In genomic region chrX:101163166-101163565, GRCh38 we compare ENCODE assay signal across 20 cellular contexts. TPM values are rescaled to one million over a fixed set of nuclear protein-coding genes. Genes with fewer than 3 reads are reported as not detected.
DNase-seq lines count a peak whose midpoint lies in the region; ATAC-seq, FAIRE-seq and TF ChIP-seq lines count a peak whose summit lies in the region.
"Had no signal": no experiment of that assay in that cellular context is flagged by ENCODE, and none has a peak within 500 bp of the region (broad histone marks: within the 10 kb centered on the region; RNA-seq: fewer than 3 reads in every experiment).

No MANE protein-coding gene starts in this region.

- H3K9me3 ChIP-seq in SK-N-SH (no peaks in the 10 kb centered on the region), MM.1S (replicated peaks; ENCODE audit: insufficient read depth, low read length) (no peaks in the 10 kb centered on the region)
- H3K9me3 ChIP-seq: A549, Caco-2, HAP-1 had no signal

- no peaks in the 10 kb centered on the region for H3K4me1 Mint-ChIP-seq in stimulated activated naive CD8-positive, alpha-beta T cell treated with anti-CD3 and anti-CD28 coated beads, Interleukin-15, amount 100 ng/mL, for 72 hours
- H3K4me1 Mint-ChIP-seq: B cell had no signal

- ATAC-seq in SK-N-SH treated with all-trans-retinoic acid at 6 μM for 48 hours, result peak; percentile 21; the same call in 2 of the 3 replicates
- no peak for ATAC-seq in stimulated activated naive CD8-positive, alpha-beta T cell treated with anti-CD3 and anti-CD28 coated beads, Interleukin-15, amount 100 ng/mL, for 72 hours
- ATAC-seq: A549 had no signal

- CTCF ChIA-PET in SK-N-SH (lab: Yijun Ruan, JAX), result no interaction called here

- H4K20me1 ChIP-seq in SK-N-SH (ENCODE audit: insufficient read depth), result no peaks in the 10 kb centered on the region
- no peaks in the 10 kb centered on the region for H4K20me1 ChIP-seq in MM.1S (ENCODE audit: insufficient read depth, low read length)
- H4K20me1 ChIP-seq: BLaER1 treated with 17β-estradiol and CSF1 and Interleukin-3, amounts not matched to agents 10 nM and 100 nM had no signal

- H3K4me2 ChIP-seq in SK-N-SH (no peak overlapping the region), MM.1S (ENCODE audit: low read depth, low read length) (no peak overlapping the region)
- H3K4me2 ChIP-seq: A549; BLaER1 treated with 17β-estradiol and CSF1 and Interleukin-3, amounts not matched to agents 10 nM and 100 nM had no signal

- H3K4me3 Mint-ChIP-seq in stimulated activated naive CD8-positive, alpha-beta T cell treated with anti-CD3 and anti-CD28 coated beads, Interleukin-15, amount 100 ng/mL, for 72 hours, result no peak overlapping the region
- H3K4me3 Mint-ChIP-seq: B cell; CD4-positive, CD25-positive, alpha-beta regulatory T cell had no signal

- H3K9ac ChIP-seq in SK-N-SH (no peak overlapping the region), MM.1S (ENCODE audit: low read length) (no peak overlapping the region)
- H3K9ac ChIP-seq: BLaER1 treated with 17β-estradiol and CSF1 and Interleukin-3, amounts not matched to agents 10 nM and 100 nM; GM23248 had no signal

- H3K4me1 ChIP-seq in SK-N-SH (ENCODE audit: control insufficient read depth in 1 of 2, insufficient read depth in 2 of 2, low read depth in 1 of 2, low read length in 1 of 2), result no peaks in the 10 kb centered on the region
- H3K4me1 ChIP-seq in MM.1S (ENCODE audit: low read length), result no peaks in the 10 kb centered on the region
- H3K4me1 ChIP-seq: Caco-2, HAP-1 had no signal

- H3K27ac ChIP-seq in SK-N-SH (ENCODE audit: low read depth in 2 of 2, low read length in 1 of 2) (no peak overlapping the region), MM.1S (ENCODE audit: low read length) (no peak overlapping the region)
- H3K27ac ChIP-seq: 22Rv1; A549; BLaER1 treated with 17β-estradiol and CSF1 and Interleukin-3, amounts not matched to agents 10 nM and 100 nM; GM23248 had no signal

- TF ChIP-seq RAD21 in SK-N-SH (IDR thresholded peaks at IDR 0.05; ENCODE audit: low read length), result no peak

- no peaks in the 10 kb centered on the region for H3K27me3 Mint-ChIP-seq in stimulated activated naive CD8-positive, alpha-beta T cell treated with anti-CD3 and anti-CD28 coated beads, Interleukin-15, amount 100 ng/mL, for 72 hours
- H3K27me3 Mint-ChIP-seq: B cell; CD4-positive, CD25-positive, alpha-beta regulatory T cell had no signal

- DNase-seq in SK-N-SH, result no peak
- peak; percentile 7 for DNase-seq in bronchial epithelial cell (ENCODE audit: low read depth)
- DNase-seq in fibroblast of peridontal ligament (ENCODE audit: extremely low read depth), result peak; percentile 7
- no peak for DNase-seq in MM.1S
- no peak for DNase-seq in stimulated activated naive CD8-positive, alpha-beta T cell treated with anti-CD3 and anti-CD28 coated beads, Interleukin-15, amount 100 ng/mL, for 72 hours
- DNase-seq in AG08395 (ENCODE audit: low spot score), result no peak
- DNase-seq: Caco-2; CD4-positive, CD25-positive, alpha-beta regulatory T cell; GM23248 had no signal

- no peak overlapping the region for H2AFZ ChIP-seq in SK-N-SH (ENCODE audit: low read depth)
- H2AFZ ChIP-seq in MM.1S (ENCODE audit: low read length), result no peak overlapping the region
- H2AFZ ChIP-seq: GM23248 had no signal

- WGBS in SK-N-SH (ENCODE audit: low lambda C conversion rate), result 42% methylated on average over 2 of the region's 2 CpGs

- H3K27me3 ChIP-seq in SK-N-SH (ENCODE audit: insufficient read depth), result peaks cover 4% of the 10 kb centered on the region; the same call in 1 of the 2 replicates
- no peaks in the 10 kb centered on the region for H3K27me3 ChIP-seq in bronchial epithelial cell (ENCODE audit: control insufficient read depth, insufficient read depth, low read length)
- no peaks in the 10 kb centered on the region for H3K27me3 ChIP-seq in MM.1S (replicated peaks; ENCODE audit: insufficient read depth, low read length)
- H3K27me3 ChIP-seq: BLaER1 treated with 17β-estradiol and CSF1 and Interleukin-3, amounts not matched to agents 10 nM and 100 nM had no signal

- H3K9me2 ChIP-seq in SK-N-SH (no peaks in the 10 kb centered on the region), MM.1S (replicated peaks; ENCODE audit: insufficient read depth, low read length) (no peaks in the 10 kb centered on the region)

- POLR2A ChIA-PET in SK-N-SH (lab: Yijun Ruan, JAX), result no interaction called here

- no peak overlapping the region for H3K27ac Mint-ChIP-seq in stimulated activated naive CD8-positive, alpha-beta T cell treated with anti-CD3 and anti-CD28 coated beads, Interleukin-15, amount 100 ng/mL, for 72 hours
- H3K27ac Mint-ChIP-seq: B cell; CD4-positive, CD25-positive, alpha-beta regulatory T cell had no signal

- TF ChIP-seq EP300 in SK-N-SH (IDR thresholded peaks at IDR 0.05; ENCODE audit: borderline replicate concordance in 1 of 2, low read depth in 1 of 2, low read length in 1 of 2), result no peak

- H3F3A ChIP-seq in SK-N-SH (replicated peaks; ENCODE audit: insufficient read depth) (no peaks in the 10 kb centered on the region), MM.1S (ENCODE audit: insufficient read depth, low read length) (no peaks in the 10 kb centered on the region)

- H3K79me2 ChIP-seq in SK-N-SH (ENCODE audit: insufficient read depth), result no peaks in the 10 kb centered on the region
- H3K79me2 ChIP-seq in MM.1S (ENCODE audit: low read length), result no peaks in the 10 kb centered on the region

- H3K4me3 ChIP-seq in SK-N-SH (ENCODE audit: low read depth in 2 of 2, low read length in 1 of 2) (no peak overlapping the region), bronchial epithelial cell (ENCODE audit: low read depth, low read length) (no peak overlapping the region), MM.1S (ENCODE audit: low read length) (no peak overlapping the region)
- H3K4me3 ChIP-seq: A549; BLaER1 treated with 17β-estradiol and CSF1 and Interleukin-3, amounts not matched to agents 10 nM and 100 nM; GM23248; HAP-1 had no signal

- H3K9me3 Mint-ChIP-seq in stimulated activated naive CD8-positive, alpha-beta T cell treated with anti-CD3 and anti-CD28 coated beads, Interleukin-15, amount 100 ng/mL, for 72 hours, result no peaks in the 10 kb centered on the region

- FAIRE-seq in bronchial epithelial cell (lab: Jason Lieb, UNC), result no peak
- FAIRE-seq: A549, D721Med, G401.6, GM12892, GM18507 had no signal

- H3K36me3 ChIP-seq in SK-N-SH (replicated peaks in 1 of 2; ENCODE audit: control insufficient read depth in 1 of 2, insufficient read depth in 2 of 2, low read length in 1 of 2), result no peaks in the 10 kb centered on the region
- no peaks in the 10 kb centered on the region for H3K36me3 ChIP-seq in bronchial epithelial cell (ENCODE audit: control insufficient read depth, insufficient read depth, low read length)
- H3K36me3 ChIP-seq in MM.1S (replicated peaks; ENCODE audit: insufficient read depth, low read length), result no peaks in the 10 kb centered on the region

- TF ChIP-seq CTCF in SK-N-SH (IDR thresholded peaks at IDR 0.05), result no peak
- no peak for TF ChIP-seq CTCF in bronchial epithelial cell (IDR thresholded peaks at IDR 0.05; ENCODE audit: insufficient read depth, low read length, severe bottlenecking)
- TF ChIP-seq CTCF in MM.1S (IDR thresholded peaks at IDR 0.05; ENCODE audit: low read length), result no peak

TF ChIP-seq in SK-N-SH treated with all-trans-retinoic acid at 6 μM for 48 hours, 23 proteins besides CTCF, POLR2A, EP300 and RAD21 (continues in another document):
- TF ChIP-seq BACH2 (CRISPR knock-in tag; IDR thresholded peaks at IDR 0.05; ENCODE audit: borderline replicate concordance) (no peak), ZFP30 (CRISPR knock-in tag; IDR thresholded peaks at IDR 0.05) (no peak), CSDC2 (CRISPR knock-in tag; IDR thresholded peaks at IDR 0.05) (no peak), OSR1 (CRISPR knock-in tag; IDR thresholded peaks at IDR 0.05) (no peak), TCF4 (CRISPR knock-in tag; IDR thresholded peaks at IDR 0.05; ENCODE audit: borderline replicate concordance) (no peak), PPARA (CRISPR knock-in tag; IDR thresholded peaks at IDR 0.05; ENCODE audit: borderline replicate concordance) (no peak), ZFP3 (CRISPR knock-in tag; IDR thresholded peaks at IDR 0.05) (no peak)

TF ChIP-seq in SK-N-SH, 30 proteins besides CTCF, POLR2A, EP300 and RAD21 (continues in another document):
- no peak for TF ChIP-seq TCF12 (IDR thresholded peaks at IDR 0.05)
- TF ChIP-seq CHD2 (IDR thresholded peaks at IDR 0.05; ENCODE audit: low read length, partially characterized antibody), result no peak
- TF ChIP-seq REST (IDR thresholded peaks at IDR 0.05; ENCODE audit: low read depth, low read length), result no peak
- TF ChIP-seq FOXM1 (IDR thresholded peaks at IDR 0.05; ENCODE audit: low read depth), result no peak
- TF ChIP-seq MAX (IDR thresholded peaks at IDR 0.05; ENCODE audit: low read depth), result no peak
- no peak for TF ChIP-seq EZH2phosphoT487 (IDR thresholded peaks at IDR 0.05; ENCODE audit: borderline replicate concordance, low read depth)
- TF ChIP-seq POLR2AphosphoS5 (IDR thresholded peaks at IDR 0.05; ENCODE audit: low read depth, low read length), result no peak

RNA-seq across cellular contexts. Expression of gene DRP2, which starts 56.4 kb away (rescaled TPM):
- polyA plus RNA-seq in SK-N-SH (2012; rRNA removed), result 0.16 and 0.21 TPM in 2 replicates
- polyA plus RNA-seq in SK-N-SH (2012; cell fraction: cytosol; rRNA removed), result 0.09 and 0.12 TPM in 2 replicates
- polyA plus RNA-seq in SK-N-SH (2012; cell fraction: nucleus; rRNA removed), result 0.62 and 0.79 TPM in 2 replicates
- total RNA-seq in bronchial epithelial cell, result not detected in 2 replicates
- total RNA-seq: B cell, H4 had no signal

Comparison
In these comparisons a context has a peak if more than half of its experiments do, and no peak if none do; other contexts are left out.
1. DNase-seq: peak in bronchial epithelial cell (single experiment) and fibroblast of peridontal ligament (single experiment); none in SK-N-SH (single experiment), MM.1S (single experiment), stimulated activated naive CD8-positive, alpha-beta T cell treated with anti-CD3 and anti-CD28 coated beads, Interleukin-15, amount 100 ng/mL, for 72 hours (0 of 2) and AG08395 (single experiment).